In the genomic region with DNA sequence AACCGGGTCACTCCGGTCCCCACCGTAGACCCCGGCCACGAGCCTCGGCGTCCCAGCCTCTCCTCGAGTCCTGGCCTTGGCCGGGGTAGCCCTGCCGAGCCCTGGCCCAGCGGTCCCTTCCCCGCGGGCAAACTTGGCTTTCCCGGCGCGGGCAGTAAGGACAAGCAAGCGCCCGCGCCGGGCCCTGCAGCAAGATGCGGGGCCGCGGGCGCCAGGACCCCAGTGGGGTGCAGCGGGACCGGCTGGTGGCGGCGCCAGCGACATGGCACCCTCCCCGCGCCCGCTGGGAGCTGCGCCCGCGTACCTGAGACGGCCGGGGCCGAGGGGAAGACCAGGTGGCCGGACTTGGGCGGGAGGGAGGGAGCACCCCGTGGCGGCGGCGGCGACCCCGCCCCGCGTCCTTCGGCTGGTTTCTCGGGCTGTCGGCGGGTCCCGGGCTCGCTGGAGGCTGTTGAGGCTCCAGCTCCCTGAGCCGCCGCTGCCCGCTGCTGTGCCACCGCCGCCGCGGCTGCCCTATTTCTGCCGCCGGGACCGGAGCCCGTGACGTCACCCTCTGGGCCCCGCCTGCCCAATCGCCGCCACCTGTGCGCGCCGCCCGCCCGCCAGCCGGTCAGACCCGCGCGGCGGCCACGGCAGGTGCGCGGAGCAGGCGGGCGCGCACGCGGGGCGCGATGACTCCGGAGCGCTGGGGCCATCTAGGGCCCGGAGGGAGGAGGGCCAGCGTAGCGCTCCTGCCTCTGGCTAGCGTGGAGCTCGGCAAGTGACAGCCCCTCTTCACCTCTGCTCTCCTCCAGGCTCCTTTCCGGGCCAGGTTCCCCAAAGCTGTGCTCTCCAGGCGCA, we compare ENCODE assay signal across 9 cellular contexts. TPM values are rescaled to one million over a fixed set of nuclear protein-coding genes. Genes with fewer than 3 reads are reported as not detected.
DNase-seq lines count a peak whose midpoint lies in the region; ATAC-seq and TF ChIP-seq lines count a peak whose summit lies in the region.
"Had no signal": no experiment of that assay in that cellular context is flagged by ENCODE, and none has a peak within 500 bp of the region (broad histone marks: within the 10 kb centered on the region; RNA-seq: fewer than 3 reads in every experiment).

A gene (minus strand): TSS at position 521 of the 840 bp plus-strand sequence.

- no peak for TF ChIP-seq CTCF in Calu3 (IDR thresholded peaks at IDR 0.05; ENCODE audit: unreplicated experiment)

- peaks cover 84% of the 10 kb centered on the region for H3K27me3 Mint-ChIP-seq in Calu3 (ENCODE audit: unreplicated experiment)
- peaks cover 66% of the 10 kb centered on the region for H3K27me3 Mint-ChIP-seq in activated T-helper 1 cell treated with anti-CD3 and anti-CD28 coated beads, Interleukin-12 subunit alpha, Interleukin-12 subunit beta, Interleukin-2, Interleukin-4 antibody, amounts not matched to agents 30 ng/mL and 10 ng/mL and 1 ng/mL, durations not matched to agents 14 hours and 24 hours and 36 hours (ENCODE audit: insufficient read depth)

- H3K4me3 ChIP-seq in iPS DF 6.9 (ENCODE audit: low read length): peak within 1 kb of the TSS; percentile 36
- H3K4me3 ChIP-seq in skeletal muscle tissue (ENCODE audit: low read length in 3 of 3): peak within 1 kb of the TSS; percentile 51 to 68 (median 55)

- peaks cover 13% of the 10 kb centered on the region for H3K36me3 Mint-ChIP-seq in Calu3 (ENCODE audit: insufficient read depth, unreplicated experiment)
- peaks cover 2% of the 10 kb centered on the region for H3K36me3 Mint-ChIP-seq in activated T-helper 1 cell treated with anti-CD3 and anti-CD28 coated beads, Interleukin-12 subunit alpha, Interleukin-12 subunit beta, Interleukin-2, Interleukin-4 antibody, amounts not matched to agents 30 ng/mL and 10 ng/mL and 1 ng/mL, durations not matched to agents 14 hours and 24 hours and 36 hours (ENCODE audit: low read depth)

- no CpG with 5 or more reads among the region's 98 CpGs for WGBS in iPS DF 6.9 (ENCODE audit: insufficient coverage, insufficient read length)

- no peaks in the 10 kb centered on the region for H3K9me3 Mint-ChIP-seq in Calu3 (ENCODE audit: low read depth, unreplicated experiment)
- H3K9me3 Mint-ChIP-seq in activated T-helper 1 cell treated with anti-CD3 and anti-CD28 coated beads, Interleukin-12 subunit alpha, Interleukin-12 subunit beta, Interleukin-2, Interleukin-4 antibody, amounts not matched to agents 30 ng/mL and 10 ng/mL and 1 ng/mL, durations not matched to agents 14 hours and 24 hours and 36 hours: no peaks in the 10 kb centered on the region

- CTCF ChIA-PET in Calu3 (lab: Charles Lee): interaction anchor here (0.7 to 0.8 kb wide), 2 partner anchors 47 to 189 kb away, joined by 3 read pairs; no protein-coding TSS in a partner anchor

- BruUV-seq in Calu3 (replicated peaks; lab: Mats Ljungman, UMichigan): no TSS peak

- H3K27ac ChIP-seq in iPS DF 6.9 (ENCODE audit: low read length): no peak within 1 kb of the TSS
- no peak within 1 kb of the TSS for H3K27ac ChIP-seq in skeletal muscle tissue (ENCODE audit: low read depth, low read length)

- no peak within 1 kb of the TSS for H3K9ac ChIP-seq in skeletal muscle tissue (ENCODE audit: low read depth in 1 of 3, low read length in 3 of 3)

- no peak within 1 kb of the TSS for H3K27ac Mint-ChIP-seq in Calu3 (ENCODE audit: unreplicated experiment)
- H3K27ac Mint-ChIP-seq in activated T-helper 1 cell treated with anti-CD3 and anti-CD28 coated beads, Interleukin-12 subunit alpha, Interleukin-12 subunit beta, Interleukin-2, Interleukin-4 antibody, amounts not matched to agents 30 ng/mL and 10 ng/mL and 1 ng/mL, durations not matched to agents 14 hours and 24 hours and 36 hours: no peak within 1 kb of the TSS

- H3K4me1 ChIP-seq in iPS DF 6.9 (ENCODE audit: control insufficient read depth, insufficient read depth, low read length): peaks cover 7% of the 10 kb centered on the region
- H3K4me1 ChIP-seq in skeletal muscle tissue (ENCODE audit: control insufficient read depth in 3 of 3, insufficient read depth in 3 of 3, low read length in 3 of 3): peaks cover 7 to 19% (median 10%) of the 10 kb centered on the region in 3 donors

- H3K4me1 Mint-ChIP-seq in Calu3 (ENCODE audit: low read depth, unreplicated experiment): peaks cover under 1% of the 10 kb centered on the region
- peaks cover 4% of the 10 kb centered on the region for H3K4me1 Mint-ChIP-seq in activated T-helper 1 cell treated with anti-CD3 and anti-CD28 coated beads, Interleukin-12 subunit alpha, Interleukin-12 subunit beta, Interleukin-2, Interleukin-4 antibody, amounts not matched to agents 30 ng/mL and 10 ng/mL and 1 ng/mL, durations not matched to agents 14 hours and 24 hours and 36 hours (ENCODE audit: low read depth)

- peak within 1 kb of the TSS; percentile 46 for H3K4me3 Mint-ChIP-seq in Calu3 (ENCODE audit: low read depth, unreplicated experiment)
- H3K4me3 Mint-ChIP-seq in activated T-helper 1 cell treated with anti-CD3 and anti-CD28 coated beads, Interleukin-12 subunit alpha, Interleukin-12 subunit beta, Interleukin-2, Interleukin-4 antibody, amounts not matched to agents 30 ng/mL and 10 ng/mL and 1 ng/mL, durations not matched to agents 14 hours and 24 hours and 36 hours: peak within 1 kb of the TSS; percentile 65

- peak; percentile 69 for DNase-seq in Calu3
- DNase-seq in NCI-H1092 treated with DMSO at 0.1 percent for 48 hours (lab: John Stamatoyannopoulos, UW): peak; percentile 70
- no peak for DNase-seq in activated T-helper 1 cell treated with anti-CD3 and anti-CD28 coated beads, Interleukin-12 subunit alpha, Interleukin-12 subunit beta, Interleukin-2, Interleukin-4 antibody, amounts not matched to agents 30 ng/mL and 10 ng/mL and 1 ng/mL, durations not matched to agents 14 hours and 24 hours and 36 hours (ENCODE audit: low spot score)
- DNase-seq in iPS DF 6.9 (ENCODE audit: low read depth, low spot score): no peak
- no peak for DNase-seq in DMS114 treated with DMSO at 0.1 percent for 48 hours (lab: John Stamatoyannopoulos, UW; ENCODE audit: unreplicated experiment)
- DNase-seq in cortex of kidney (lab: John Stamatoyannopoulos, UW): no peak

- ATAC-seq in HG03159 (IDR thresholded peaks at IDR 0.05; ENCODE audit: unreplicated experiment): no peak
- ATAC-seq: HCT116 had no signal

- H3K36me3 ChIP-seq in iPS DF 6.9 (ENCODE audit: control insufficient read depth, insufficient read depth, low read length) (no peaks in the 10 kb centered on the region), skeletal muscle tissue (ENCODE audit: control insufficient read depth in 3 of 3, insufficient read depth in 3 of 3, low read length in 3 of 3) (no peaks in the 10 kb centered on the region)

- intact Hi-C loops in Calu3 (cut with micrococcal nuclease; ENCODE audit: unreplicated experiment): no loop called here
- intact Hi-C loops in activated T-helper 1 cell treated with anti-CD3 and anti-CD28 coated beads, Interleukin-12 subunit alpha, Interleukin-12 subunit beta, Interleukin-2, Interleukin-4 antibody, amounts not matched to agents 30 ng/mL and 10 ng/mL and 1 ng/mL, durations not matched to agents 14 hours and 24 hours and 36 hours (cut with micrococcal nuclease): loop anchor here (10.0 kb wide), 2 partner anchors 253 to 323 kb away; no protein-coding TSS in a partner anchor

- H3K9me3 ChIP-seq in iPS DF 6.9 (ENCODE audit: control insufficient read depth, insufficient read depth, low read length) (no peaks in the 10 kb centered on the region), skeletal muscle tissue (ENCODE audit: control insufficient read depth in 3 of 3, low read length in 3 of 3) (no peaks in the 10 kb centered on the region)

- H3K27me3 ChIP-seq in iPS DF 6.9 (ENCODE audit: control insufficient read depth, insufficient read depth, low read length): peaks cover 29% of the 10 kb centered on the region
- H3K27me3 ChIP-seq in skeletal muscle tissue (ENCODE audit: control insufficient read depth in 3 of 3, insufficient read depth in 3 of 3, low read length in 3 of 3): peaks cover 41 to 55% (median 52%) of the 10 kb centered on the region in 3 donors

RNA-seq across cellular contexts. Expression of the gene that starts here (rescaled TPM):
- 0.71 TPM in 1 of 2 replicates, not detected in the other for total RNA-seq in Calu3 (2022)
- 0.49 TPM in 1 of 2 replicates, not detected in the other for total RNA-seq in activated T-helper 1 cell treated with anti-CD3 and anti-CD28 coated beads, Interleukin-12 subunit alpha, Interleukin-12 subunit beta, Interleukin-2, Interleukin-4 antibody, amounts not matched to agents 30 ng/mL and 10 ng/mL and 1 ng/mL, durations not matched to agents 14 hours and 24 hours and 36 hours
- 1.0 TPM for total RNA-seq in skeletal muscle tissue

Comparison
In these comparisons a context has a peak if more than half of its experiments do, and no peak if none do; other contexts are left out.
1. Peak in DNase-seq in Calu3; RNA of the gene not detected or under 1 TPM.